ENCODE assay signal across 21 cellular contexts in genomic region chr20:9100721-9101120, GRCh38. TPM values are rescaled to one million over a fixed set of nuclear protein-coding genes. Genes with fewer than 3 reads are reported as not detected.
DNase-seq lines count a peak whose midpoint lies in the region; FAIRE-seq and TF ChIP-seq lines count a peak whose summit lies in the region.
"Had no signal": no experiment of that assay in that cellular context is flagged by ENCODE, and none has a peak within 500 bp of the region (broad histone marks: within the 10 kb centered on the region; RNA-seq: fewer than 3 reads in every experiment).

No MANE protein-coding gene starts in this region.

- TF ChIP-seq CTCF in bronchial epithelial cell (IDR thresholded peaks at IDR 0.05; ENCODE audit: insufficient read depth, low read length, severe bottlenecking) = no peak

- H3K36me3 ChIP-seq in bronchial epithelial cell (ENCODE audit: control insufficient read depth, insufficient read depth, low read length) = no peaks in the 10 kb centered on the region
- H3K36me3 ChIP-seq: BLaER1, HAP-1 had no signal

- FAIRE-seq in bronchial epithelial cell (lab: Jason Lieb, UNC) = peak; percentile 62
- FAIRE-seq in HTR-8/SVneo (lab: Jason Lieb, UNC) = no peak
- FAIRE-seq: G401.6, GM12891, GM19239 had no signal

- no peaks in the 10 kb centered on the region for H3K27me3 ChIP-seq in bronchial epithelial cell (ENCODE audit: control insufficient read depth, insufficient read depth, low read length)
- H3K27me3 ChIP-seq: BLaER1 had no signal

- H3K4me3 ChIP-seq in bronchial epithelial cell (ENCODE audit: low read depth, low read length) = no peak overlapping the region
- H3K4me3 ChIP-seq: A549, BLaER1, GM23248, HAP-1 had no signal

- DNase-seq in DMS 273 (lab: John Stamatoyannopoulos, UW; ENCODE audit: unreplicated experiment) = peak; percentile 56
- DNase-seq in DMS 273 treated with DMSO at 0.1 percent for 48 hours (lab: John Stamatoyannopoulos, UW) = no peak
- DNase-seq in NCI-H2171 (lab: John Stamatoyannopoulos, UW) = peak; percentile 79
- no peak for DNase-seq in bronchial epithelial cell (ENCODE audit: low read depth)
- DNase-seq in effector CD8-positive, alpha-beta T cell (lab: John Stamatoyannopoulos, UW) = no peak
- DNase-seq in stimulated activated CD4-positive, alpha-beta T cell treated with anti-CD3 and anti-CD28 coated beads, Interleukin-2, amount 100 ng/mL, for 24 hours = no peak
- no peak for DNase-seq in central memory CD4-positive, alpha-beta T cell
- DNase-seq in HTR-8/SVneo (ENCODE audit: insufficient read length, low spot score) = no peak
- DNase-seq: AML-193; CD4-positive, alpha-beta memory T cell; DMS53; DND-41; EL; GM23248; KBM-7 had no signal

RNA-seq across cellular contexts. Expression of gene PLCB4, which starts 31.8 kb away (rescaled TPM):
- total RNA-seq in bronchial epithelial cell = 1.6 and 2.0 TPM in 2 replicates
- total RNA-seq: CD4-positive, alpha-beta memory T cell had no signal

Comparison
In these comparisons a context has a peak if more than half of its experiments do, and no peak if none do; other contexts are left out.
1. DNase-seq: peak in DMS 273 (single experiment) and NCI-H2171 (single experiment); none in DMS 273 treated with DMSO at 0.1 percent for 48 hours (single experiment), bronchial epithelial cell (single experiment), effector CD8-positive, alpha-beta T cell (single experiment), stimulated activated CD4-positive, alpha-beta T cell treated with anti-CD3 and anti-CD28 coated beads, Interleukin-2, amount 100 ng/mL, for 24 hours (0 of 2), central memory CD4-positive, alpha-beta T cell (single experiment) and HTR-8/SVneo (single experiment).